15 cellular contexts compared by ENCODE assay signal in the genomic region with DNA sequence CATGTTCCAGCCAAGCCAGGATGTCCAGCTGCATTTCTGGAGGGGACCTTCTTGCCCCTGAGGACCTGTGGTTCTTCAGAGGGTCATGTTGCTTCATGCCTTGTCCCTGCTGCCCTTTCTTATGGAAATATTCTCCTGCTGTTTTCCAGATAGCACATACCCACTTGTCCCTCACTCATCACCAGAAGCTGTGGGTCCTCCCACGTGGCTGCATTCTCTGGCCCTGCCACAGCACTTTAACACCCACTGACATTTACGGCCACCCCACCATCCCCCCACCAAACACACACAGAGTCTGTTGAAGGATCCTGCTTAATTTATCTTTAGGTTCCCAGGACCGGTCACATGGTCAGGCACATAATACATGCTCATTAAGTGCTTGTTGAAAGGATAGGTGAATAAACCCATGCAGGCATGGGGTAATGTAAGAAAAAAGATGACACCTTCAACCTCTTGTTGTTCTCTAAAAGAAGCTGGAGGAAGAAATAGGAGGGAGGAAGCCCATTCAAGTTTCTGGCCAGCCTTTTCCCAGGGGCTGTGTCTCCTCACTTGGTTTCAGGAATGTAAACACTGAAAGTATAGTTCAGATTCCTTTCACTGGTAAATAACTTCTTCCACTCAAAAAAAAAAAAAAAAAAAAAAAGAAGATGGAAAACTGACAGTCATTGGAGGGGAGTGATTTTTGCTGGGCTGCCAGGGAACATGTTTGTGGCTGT. TPM values are rescaled to one million over a fixed set of nuclear protein-coding genes. Genes with fewer than 3 reads are reported as not detected.
"Had no signal": no experiment of that assay in that cellular context is flagged by ENCODE, and none has a peak within 500 bp of the region (broad histone marks: within the 10 kb centered on the region; RNA-seq: fewer than 3 reads in every experiment).

No MANE protein-coding gene starts in this region.

- DNase-seq: activated CD4-positive, alpha-beta T cell treated with anti-CD3 and anti-CD28 coated beads, Interleukin-2, amount 50 U/mL, for 4 hours; activated CD4-positive, CD25-positive, alpha-beta regulatory T cell treated with anti-CD3 and anti-CD28 coated beads, Interleukin-2, amount 50 U/mL, for 72 hours; activated naive CD4-positive, alpha-beta T cell treated with anti-CD3 and anti-CD28 coated beads for 36 hours; activated naive CD8-positive, alpha-beta T cell treated with anti-CD3 and anti-CD28 coated beads, Interleukin-2, amount 50 U/mL, for 24 hours; activated T-cell treated with anti-CD3 and anti-CD28 coated beads for 4 hours; erythroblast; hippocampal formation; right lobe of liver; spleen; stimulated activated naive CD8-positive, alpha-beta T cell treated with anti-CD3 and anti-CD28 coated beads, Interleukin-15, amount 100 ng/mL, for 72 hours; T-helper 1 cell; T1000; testis had no signal

- H3K4me3 ChIP-seq: ascending aorta, right lobe of liver, spleen, testis had no signal

- H3K4me1 ChIP-seq: right lobe of liver, spleen, testis had no signal

- H3K27ac ChIP-seq: ascending aorta, right lobe of liver, spleen, testis had no signal

- ATAC-seq: activated naive CD8-positive, alpha-beta T cell treated with anti-CD3 and anti-CD28 coated beads, Interleukin-2, amount 50 U/mL, for 24 hours; right lobe of liver had no signal

- H3K9me3 ChIP-seq: ascending aorta, right lobe of liver, spleen, testis had no signal

- H3K36me3 ChIP-seq: ascending aorta, right lobe of liver, spleen had no signal

- H3K27me3 ChIP-seq: ascending aorta, right lobe of liver, spleen, testis had no signal

RNA-seq across cellular contexts. Expression of a gene that starts 19.9 kb away (rescaled TPM):
- total RNA-seq: activated naive CD4-positive, alpha-beta T cell treated with anti-CD3 and anti-CD28 coated beads for 36 hours; activated T-helper 2 cell treated with anti-CD3 and anti-CD28 coated beads, Interferon-gamma antibody, Interleukin-2, Interleukin-4, amounts not matched to agents 10 μg/mL and 5 μg/mL and 100 μg/mL, durations not matched to agents 14 hours and 24 hours and 36 hours; ascending aorta had no signal
